Comparison of ENCODE assay signal across 11 cellular contexts in genomic region chr12:26817183-26817591, GRCh38. TPM values are rescaled to one million over a fixed set of nuclear protein-coding genes. Genes with fewer than 3 reads are reported as not detected.
DNase-seq lines count a peak whose midpoint lies in the region; ATAC-seq and TF ChIP-seq lines count a peak whose summit lies in the region.
"Had no signal": no experiment of that assay in that cellular context is flagged by ENCODE, and none has a peak within 500 bp of the region (broad histone marks: within the 10 kb centered on the region; RNA-seq: fewer than 3 reads in every experiment).

No MANE protein-coding gene starts in this region.

- peak overlapping the region in 3 of 6 donors; percentile 10 to 77 (median 74) for H3K27ac Mint-ChIP-seq in naive B cell
- no peak overlapping the region for H3K27ac Mint-ChIP-seq in CD8-positive, alpha-beta T cell
- H3K27ac Mint-ChIP-seq: natural killer cell treated with Interleukin-12 subunit alpha and Interleukin-12 subunit beta and Interleukin-15 and Interleukin-18, amount 100 ng/mL, for 72 hours had no signal

- no peak overlapping the region for H3K4me3 ChIP-seq in CD8-positive, alpha-beta T cell (ENCODE audit: low read depth, low read length)

- no peaks in the 10 kb centered on the region for H3K9me3 Mint-ChIP-seq in naive B cell
- H3K9me3 Mint-ChIP-seq in CD8-positive, alpha-beta T cell: no peaks in the 10 kb centered on the region
- H3K9me3 Mint-ChIP-seq: natural killer cell treated with Interleukin-12 subunit alpha and Interleukin-12 subunit beta and Interleukin-15 and Interleukin-18, amount 100 ng/mL, for 72 hours had no signal

- H3K27me3 Mint-ChIP-seq in naive B cell: no peaks in the 10 kb centered on the region
- no peaks in the 10 kb centered on the region for H3K27me3 Mint-ChIP-seq in CD8-positive, alpha-beta T cell (ENCODE audit: low read depth)
- H3K27me3 Mint-ChIP-seq: natural killer cell treated with Interleukin-12 subunit alpha and Interleukin-12 subunit beta and Interleukin-15 and Interleukin-18, amount 100 ng/mL, for 72 hours had no signal

- CTCF ChIA-PET in CD8-positive, alpha-beta T cell (lab: Charles Lee): no interaction called here

- POLR2A ChIA-PET in CD8-positive, alpha-beta T cell (lab: Charles Lee): interaction anchor here (1.2 kb wide), 1 partner anchor 15 kb away, joined by 3 read pairs; no protein-coding TSS in a partner anchor

- no peaks in the 10 kb centered on the region for H3K27me3 ChIP-seq in CD8-positive, alpha-beta T cell (ENCODE audit: insufficient read depth, low read length)

- no peaks in the 10 kb centered on the region for H3K9me3 ChIP-seq in CD8-positive, alpha-beta T cell (ENCODE audit: low read length)

- ATAC-seq in GM18868 (IDR thresholded peaks at IDR 0.05; ENCODE audit: unreplicated experiment): peak; percentile 87
- ATAC-seq in GM21723 (IDR thresholded peaks at IDR 0.05; ENCODE audit: unreplicated experiment): peak; percentile 91
- ATAC-seq in HG03460 (IDR thresholded peaks at IDR 0.05; ENCODE audit: unreplicated experiment): peak; percentile 84
- ATAC-seq in naive B cell (ENCODE audit: low read depth in 2 of 2): peak; percentile 43 to 86
- ATAC-seq in CD8-positive, alpha-beta T cell: no peak
- ATAC-seq in GM18873 (IDR thresholded peaks at IDR 0.05; ENCODE audit: low FRiP score, unreplicated experiment): no peak
- ATAC-seq: natural killer cell treated with Interleukin-12 subunit alpha and Interleukin-12 subunit beta and Interleukin-15 and Interleukin-18, amount 100 ng/mL, for 72 hours had no signal

- DNase-seq in naive B cell (no peak), NCI-H524 treated with DMSO at 0.1 percent for 48 hours (lab: John Stamatoyannopoulos, UW) (no peak)
- DNase-seq in CD8-positive, alpha-beta T cell: no peak
- DNase-seq in activated effector memory CD4-positive, alpha-beta T cell treated with anti-CD3 and anti-CD28 coated beads, Interleukin-2, amount 50 U/mL, for 16 hours: no peak
- DNase-seq: NCI-H524, WERI-Rb-1 had no signal

- peaks cover 12 to 23% (median 20%) of the 10 kb centered on the region in 3 donors for H3K4me1 Mint-ChIP-seq in naive B cell
- H3K4me1 Mint-ChIP-seq in CD8-positive, alpha-beta T cell (ENCODE audit: low read depth): peaks cover 8% of the 10 kb centered on the region

- no peak overlapping the region for H3K4me3 Mint-ChIP-seq in naive B cell
- H3K4me3 Mint-ChIP-seq in CD8-positive, alpha-beta T cell: no peak overlapping the region
- H3K4me3 Mint-ChIP-seq: natural killer cell treated with Interleukin-12 subunit alpha and Interleukin-12 subunit beta and Interleukin-15 and Interleukin-18, amount 100 ng/mL, for 72 hours had no signal

- H3K36me3 ChIP-seq in CD8-positive, alpha-beta T cell (ENCODE audit: insufficient read depth, low read length): no peaks in the 10 kb centered on the region
- H3K36me3 ChIP-seq: WERI-Rb-1 had no signal

- no peak for TF ChIP-seq CTCF in CD8-positive, alpha-beta T cell (IDR thresholded peaks at IDR 0.05)

- intact Hi-C loops in CD8-positive, alpha-beta T cell (cut with DNase I, micrococcal nuclease): no loop called here

- H3K27ac ChIP-seq in CD8-positive, alpha-beta T cell (ENCODE audit: low read depth, low read length): no peak overlapping the region
- H3K27ac ChIP-seq: WERI-Rb-1 had no signal

- H3K36me3 Mint-ChIP-seq in naive B cell: no peaks in the 10 kb centered on the region
- peaks cover 17% of the 10 kb centered on the region for H3K36me3 Mint-ChIP-seq in CD8-positive, alpha-beta T cell
- H3K36me3 Mint-ChIP-seq: natural killer cell treated with Interleukin-12 subunit alpha and Interleukin-12 subunit beta and Interleukin-15 and Interleukin-18, amount 100 ng/mL, for 72 hours had no signal

- no peaks in the 10 kb centered on the region for H3K4me1 ChIP-seq in CD8-positive, alpha-beta T cell (ENCODE audit: insufficient read depth, low read length)

RNA-seq across cellular contexts. Expression of gene ITPR2, which starts 15.8 kb away (rescaled TPM):
- polyA plus RNA-seq in naive B cell (ENCODE audit: low read depth in 6 of 6): 10 to 100 TPM in 5 of 6 donors, 1 to 10 TPM in 1; 6.7 to 23.6 (median 20.6) TPM
- 10 to 100 TPM; 18.9 to 24.1 TPM for total RNA-seq in CD8-positive, alpha-beta T cell

Comparison
In these comparisons a context has a peak if more than half of its experiments do, and no peak if none do; other contexts are left out.
1. ATAC-seq: peak in GM18868 (single experiment), GM21723 (single experiment), HG03460 (single experiment) and naive B cell (2 of 2); none in CD8-positive, alpha-beta T cell (single experiment) and GM18873 (single experiment).